24 cellular contexts compared by ENCODE assay signal in genomic region chr15:65929573-65929972, GRCh38.
"Had no signal": no experiment of that assay in that cellular context is flagged by ENCODE, and none has a peak within 500 bp of the region (broad histone marks: within the 10 kb centered on the region; RNA-seq: fewer than 3 reads in every experiment).

No MANE protein-coding gene starts in this region.

- H3K27ac ChIP-seq: neural progenitor cell, neutrophil, pancreas, psoas muscle, right lobe of liver, sigmoid colon, stomach, thoracic aorta, thyroid gland, tibial nerve, upper lobe of left lung, uterus had no signal

- FAIRE-seq: pancreas, small intestine had no signal

- H3K27me3 ChIP-seq: neural progenitor cell, pancreas, right lobe of liver, sigmoid colon, stomach, thyroid gland, tibial nerve, upper lobe of left lung, uterus had no signal

- H3K36me3 ChIP-seq: neural progenitor cell, neutrophil, pancreas, right lobe of liver, sigmoid colon, stomach, thoracic aorta, thyroid gland, upper lobe of left lung, uterus had no signal

- H3K4me3 ChIP-seq: neural progenitor cell, pancreas, psoas muscle, right lobe of liver, sigmoid colon, stomach, thoracic aorta, thyroid gland, tibial nerve, upper lobe of left lung, uterus had no signal

- DNase-seq: naive thymus-derived CD4-positive, alpha-beta T cell; natural killer cell; nucleus accumbens; pancreas; psoas muscle; right cardiac atrium; right lobe of liver; sigmoid colon; small intestine; stimulated activated CD4-positive, alpha-beta T cell treated with anti-CD3 and anti-CD28 coated beads, Interleukin-15, amount 100 ng/mL, for 24 hours; stimulated activated CD4-positive, alpha-beta T cell treated with anti-CD3 and anti-CD28 coated beads, Interleukin-2, amount 100 ng/mL, for 24 hours; stimulated activated CD4-positive, alpha-beta T cell treated with anti-CD3 and anti-CD28 coated beads, Interleukin-2, amount 100 ng/mL, for 48 hours; stimulated activated CD4-positive, alpha-beta T cell treated with anti-CD3 and anti-CD28 coated beads, Interleukin-4, amount 100 ng/mL, for 24 hours; stimulated activated naive B cell treated with anti-CD40 and anti-IgM and Interleukin-4, amounts not matched to agents 10 μg/mL and 1 μg/mL and 100 μg/mL, for 72 hours; stimulated activated naive CD4-positive, alpha-beta T cell treated with Interleukin-2 at 50 U/mL for 16 hours; stomach; thyroid gland; trophoblast cell; uterus had no signal
